1 cellular context compared by ENCODE assay signal in genomic region chr11:538431-539051, GRCh38.
TF ChIP-seq lines count a peak whose summit lies in the region.

No MANE protein-coding gene starts in this region.

TF ChIP-seq in IMR-90, 13 proteins besides CTCF, POLR2A, EP300 and RAD21:
- TF ChIP-seq CHD1 (IDR thresholded peaks at IDR 0.05; ENCODE audit: low read depth, low read length) (no peak), MAFK (IDR thresholded peaks at IDR 0.05; ENCODE audit: low read depth, low read length) (no peak), RCOR1 (IDR thresholded peaks at IDR 0.05; ENCODE audit: insufficient replicate concordance, low read length) (no peak), SMC3 (IDR thresholded peaks at IDR 0.05; ENCODE audit: low read depth, low read length) (no peak), FOS (IDR thresholded peaks at IDR 0.05; ENCODE audit: low read depth, low read length) (no peak), USF2 (IDR thresholded peaks at IDR 0.05; ENCODE audit: low read depth, low read length) (no peak), CEBPB (IDR thresholded peaks at IDR 0.05; ENCODE audit: low read depth, low read length) (no peak), ELK1 (IDR thresholded peaks at IDR 0.05; ENCODE audit: borderline replicate concordance, low read depth, low read length) (no peak), NFE2L2 (IDR thresholded peaks at IDR 0.05; ENCODE audit: low read depth, low read length) (no peak), BHLHE40 (IDR thresholded peaks at IDR 0.05; ENCODE audit: low read depth, low read length) (no peak), MXI1 (IDR thresholded peaks at IDR 0.05; ENCODE audit: borderline replicate concordance, low read depth, low read length) (no peak), RFX5 (IDR thresholded peaks at IDR 0.05; ENCODE audit: low read depth, low read length) (no peak), MAZ (IDR thresholded peaks at IDR 0.05; ENCODE audit: borderline replicate concordance, low read depth, low read length) (no peak)
